Comparison of ENCODE assay signal across 2 cellular contexts in genomic region chr10:6957851-6958250, GRCh38.
TF ChIP-seq lines count a peak whose summit lies in the region.

No MANE protein-coding gene starts in this region.

TF ChIP-seq in IMR-90, 13 proteins besides CTCF, POLR2A, EP300 and RAD21:
- TF ChIP-seq USF2 (IDR thresholded peaks at IDR 0.05; ENCODE audit: low read depth, low read length) (no peak), CEBPB (IDR thresholded peaks at IDR 0.05; ENCODE audit: low read depth, low read length) (0 out of 2 replicates have a peak, but pooled peaks have one; percentile 10)
TF ChIP-seq in IMR-90: peak in this region for 1.

TF ChIP-seq in K562, 482 proteins besides CTCF, POLR2A, EP300 and RAD21:
- TF ChIP-seq ATF3 (IDR thresholded peaks at IDR 0.05) (peak; percentile 70), ATF3 (CRISPR knock-in tag; conservative IDR thresholded peaks at IDR 0.05) (no peak), CEBPG (CRISPR knock-in tag; IDR thresholded peaks at IDR 0.05) (peak; percentile 50; the same call in 1 of the 2 replicates), CEBPG (tag; conservative IDR thresholded peaks at IDR 0.05 in 1 of 2, IDR thresholded peaks at IDR 0.05 in 1 of 2) (peak; percentile 19 to 69; a peak in 2 of 4 replicates), CEBPB (tag; IDR thresholded peaks at IDR 0.05) (peak; percentile 37; the same call in 1 of the 2 replicates), MEIS2 (IDR thresholded peaks at IDR 0.05; ENCODE audit: partially characterized antibody) (no peak)
- TF ChIP-seq, protein P1, sequence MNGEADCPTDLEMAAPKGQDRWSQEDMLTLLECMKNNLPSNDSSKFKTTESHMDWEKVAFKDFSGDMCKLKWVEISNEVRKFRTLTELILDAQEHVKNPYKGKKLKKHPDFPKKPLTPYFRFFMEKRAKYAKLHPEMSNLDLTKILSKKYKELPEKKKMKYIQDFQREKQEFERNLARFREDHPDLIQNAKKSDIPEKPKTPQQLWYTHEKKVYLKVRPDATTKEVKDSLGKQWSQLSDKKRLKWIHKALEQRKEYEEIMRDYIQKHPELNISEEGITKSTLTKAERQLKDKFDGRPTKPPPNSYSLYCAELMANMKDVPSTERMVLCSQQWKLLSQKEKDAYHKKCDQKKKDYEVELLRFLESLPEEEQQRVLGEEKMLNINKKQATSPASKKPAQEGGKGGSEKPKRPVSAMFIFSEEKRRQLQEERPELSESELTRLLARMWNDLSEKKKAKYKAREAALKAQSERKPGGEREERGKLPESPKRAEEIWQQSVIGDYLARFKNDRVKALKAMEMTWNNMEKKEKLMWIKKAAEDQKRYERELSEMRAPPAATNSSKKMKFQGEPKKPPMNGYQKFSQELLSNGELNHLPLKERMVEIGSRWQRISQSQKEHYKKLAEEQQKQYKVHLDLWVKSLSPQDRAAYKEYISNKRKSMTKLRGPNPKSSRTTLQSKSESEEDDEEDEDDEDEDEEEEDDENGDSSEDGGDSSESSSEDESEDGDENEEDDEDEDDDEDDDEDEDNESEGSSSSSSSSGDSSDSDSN (IDR thresholded peaks at IDR 0.05; ENCODE audit: borderline replicate concordance in 1 of 2, low read depth in 2 of 2, low read length in 2 of 2): no peak
- TF ChIP-seq, protein P2, sequence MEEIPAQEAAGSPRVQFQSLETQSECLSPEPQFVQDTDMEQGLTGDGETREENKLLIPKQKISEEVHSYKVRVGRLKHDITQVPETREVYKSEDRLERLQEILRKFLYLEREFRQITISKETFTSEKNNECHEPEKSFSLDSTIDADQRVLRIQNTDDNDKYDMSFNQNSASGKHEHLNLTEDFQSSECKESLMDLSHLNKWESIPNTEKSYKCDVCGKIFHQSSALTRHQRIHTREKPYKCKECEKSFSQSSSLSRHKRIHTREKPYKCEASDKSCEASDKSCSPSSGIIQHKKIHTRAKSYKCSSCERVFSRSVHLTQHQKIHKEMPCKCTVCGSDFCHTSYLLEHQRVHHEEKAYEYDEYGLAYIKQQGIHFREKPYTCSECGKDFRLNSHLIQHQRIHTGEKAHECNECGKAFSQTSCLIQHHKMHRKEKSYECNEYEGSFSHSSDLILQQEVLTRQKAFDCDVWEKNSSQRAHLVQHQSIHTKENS (CRISPR knock-in tag; IDR thresholded peaks at IDR 0.05): no peak
TF ChIP-seq in K562: peak in this region for 3.
